ENCODE assay signal across 38 cellular contexts in the genomic region with DNA sequence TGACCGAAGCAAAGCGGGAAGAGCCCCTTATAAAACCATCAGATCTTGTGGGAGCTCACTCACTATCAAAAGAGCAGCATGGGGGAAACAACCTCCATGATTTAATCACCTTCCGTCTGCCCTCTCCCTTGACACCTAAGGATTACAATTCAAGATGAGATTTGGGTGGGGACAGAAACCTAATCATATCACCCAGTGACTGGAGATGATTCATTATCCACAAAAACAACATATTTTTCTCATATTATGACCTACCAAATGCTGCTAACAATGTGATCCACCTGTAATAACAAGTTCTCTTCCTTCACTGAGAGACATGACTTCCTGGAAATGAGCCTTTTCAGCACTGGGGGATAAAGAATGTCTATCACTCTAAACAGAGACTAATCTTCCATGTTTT. TPM values are rescaled to one million over a fixed set of nuclear protein-coding genes. Genes with fewer than 3 reads are reported as not detected.
"Had no signal": no experiment of that assay in that cellular context is flagged by ENCODE, and none has a peak within 500 bp of the region (broad histone marks: within the 10 kb centered on the region; RNA-seq: fewer than 3 reads in every experiment).

No MANE protein-coding gene starts in this region.

- H3K36me3 ChIP-seq: adrenal gland, brain microvascular endothelial cell had no signal

- ATAC-seq: activated CD8-positive, alpha-beta T cell treated with anti-CD3 and anti-CD28 coated beads for 36 hours; activated naive CD4-positive, alpha-beta T cell treated with anti-CD3 and anti-CD28 coated beads, Interleukin-2, amount 50 U/mL, for 72 hours; activated T-cell treated with anti-CD3 and anti-CD28 coated beads, Interleukin-2, amount 50 U/mL, for 4 hours; activated T-cell treated with anti-CD3 and anti-CD28 coated beads, Interleukin-2, amount 50 U/mL, for 72 hours; activated T-helper 17 cell treated with anti-CD3 and anti-CD28 coated beads, Interleukin-2, amount 50 U/mL, for 72 hours; body of pancreas had no signal

- FAIRE-seq: astrocyte, TTC549 had no signal

- H3K4me1 ChIP-seq: adrenal gland, body of pancreas had no signal

- H3K27ac ChIP-seq: adrenal gland, body of pancreas, brain microvascular endothelial cell, VCaP had no signal

- H3K27me3 ChIP-seq: adrenal gland, body of pancreas, brain microvascular endothelial cell had no signal

- DNase-seq: activated B cell treated with CpG ODN at 0.5 μM for 24 hours; activated CD4-positive, alpha-beta memory T cell treated with anti-CD3 and anti-CD28 coated beads for 36 hours; activated CD4-positive, alpha-beta T cell treated with anti-CD3 and anti-CD28 coated beads for 4 hours; activated CD4-positive, alpha-beta T cell treated with anti-CD3 and anti-CD28 coated beads, Interleukin-2, amount 10 ng/mL, durations not matched to agents 24 days and 14 days; activated CD4-positive, alpha-beta T cell treated with anti-CD3 and anti-CD28 coated beads, Interleukin-2, amount 50 U/mL, for 1 hour; activated CD4-positive, alpha-beta T cell treated with anti-CD3 and anti-CD28 coated beads, Interleukin-2, amount 50 U/mL, for 4 hours; activated CD4-positive, CD25-positive, alpha-beta regulatory T cell treated with anti-CD3 and anti-CD28 coated beads, Interleukin-2, amount 50 U/mL, for 72 hours; activated CD8-positive, alpha-beta memory T cell treated with anti-CD3 and anti-CD28 coated beads, Interleukin-2, amount 50 U/mL, for 4 hours; activated CD8-positive, alpha-beta T cell treated with anti-CD3 and anti-CD28 coated beads for 36 hours; activated effector memory CD4-positive, alpha-beta T cell treated with anti-CD3 and anti-CD28 coated beads, Interleukin-2, amount 50 U/mL, for 16 hours; activated gamma-delta T cell treated with Interleukin-2 at 50 U/mL for 16 hours; activated naive CD4-positive, alpha-beta T cell; activated naive CD4-positive, alpha-beta T cell treated with anti-CD3 and anti-CD28 coated beads for 36 hours; activated naive CD4-positive, alpha-beta T cell treated with anti-CD3 and anti-CD28 coated beads, Interleukin-2, amount 50 U/mL, for 16 hours; activated naive CD8-positive, alpha-beta T cell treated with anti-CD3 and anti-CD28 coated beads for 36 hours; activated T-cell treated with anti-CD3 and anti-CD28 coated beads for 4 hours; activated T-cell treated with anti-CD3 and anti-CD28 coated beads, Interleukin-2, amount 50 U/mL, for 1 hour; activated T-cell treated with anti-CD3 and anti-CD28 coated beads, Interleukin-2, amount 50 U/mL, for 4 hours; activated T-cell treated with anti-CD3 and anti-CD28 coated beads, Interleukin-2, amount 50 U/mL, for 72 hours; adrenal gland; amniotic stem cell; aorta; body of pancreas; brain microvascular endothelial cell; central memory CD4-positive, alpha-beta T cell; SW 1271; T-helper 2 cell; T-helper 9 cell had no signal

- H3K4me3 ChIP-seq: adrenal gland, body of pancreas had no signal

- H3K9me3 ChIP-seq: adrenal gland, body of pancreas had no signal

RNA-seq across cellular contexts. Expression of a gene that starts 23.4 kb away (rescaled TPM):
- total RNA-seq: activated B cell treated with CpG ODN at 0.5 μM for 24 hours; activated CD4-positive, alpha-beta memory T cell treated with anti-CD3 and anti-CD28 coated beads for 36 hours; activated CD4-positive, alpha-beta T cell treated with anti-CD3 and anti-CD28 coated beads, Interleukin-2, amount 10 ng/mL, durations not matched to agents 24 days and 14 days; activated CD8-positive, alpha-beta memory T cell treated with anti-CD3 and anti-CD28 coated beads for 36 hours; activated CD8-positive, alpha-beta T cell treated with anti-CD3 and anti-CD28 coated beads for 36 hours; activated naive CD4-positive, alpha-beta T cell treated with anti-CD3 and anti-CD28 coated beads for 36 hours; activated naive CD4-positive, alpha-beta T cell treated with anti-CD3 and anti-CD28 coated beads, Interleukin-2, amount 50 U/mL, for 72 hours; activated naive CD8-positive, alpha-beta T cell treated with anti-CD3 and anti-CD28 coated beads for 36 hours; activated T-cell treated with anti-CD3 and anti-CD28 coated beads, Interleukin-2, amount 50 U/mL, for 4 hours; activated T-cell treated with anti-CD3 and anti-CD28 coated beads, Interleukin-2, amount 50 U/mL, for 72 hours; activated T-helper 1 cell treated with anti-CD3 and anti-CD28 coated beads, Interleukin-12 subunit alpha, Interleukin-12 subunit beta, Interleukin-2, Interleukin-4 antibody, amounts not matched to agents 30 ng/mL and 10 ng/mL and 1 ng/mL, durations not matched to agents 14 hours and 24 hours and 36 hours; activated T-helper 17 cell treated with anti-CD3 and anti-CD28 coated beads, Interleukin-2, amount 50 U/mL, for 72 hours; adrenal gland; astrocyte; body of pancreas; cardiac septum; cerebellum; T-helper 1 cell treated with Interleukin-12 subunit alpha and Interleukin-12 subunit beta and Interleukin-4 antibody, amounts not matched to agents 30 ng/mL and 1 ng/mL, for 36 hours had no signal
- polyA plus RNA-seq: adrenal gland had no signal
